ENCODE assay signal across 7 cellular contexts in genomic region chr5:143019614-143020515, GRCh38.
DNase-seq lines count a peak whose midpoint lies in the region; ATAC-seq and TF ChIP-seq lines count a peak whose summit lies in the region.

No MANE protein-coding gene starts in this region.

- no peak overlapping the region for H3K27ac Mint-ChIP-seq in progenitor cell of endocrine pancreas

- peaks cover 1% of the 10 kb centered on the region for H3K36me3 Mint-ChIP-seq in progenitor cell of endocrine pancreas (ENCODE audit: insufficient read depth)

- DNase-seq in iris pigment epithelial cell (ENCODE audit: low read depth) (peak; percentile 17), posterior vena cava (ENCODE audit: low spot score) (no peak), activated gamma-delta T cell (lab: John Stamatoyannopoulos, UW) (no peak), progenitor cell of endocrine pancreas (ENCODE audit: low spot score, unreplicated experiment) (no peak)

- H3K4me1 Mint-ChIP-seq in progenitor cell of endocrine pancreas (ENCODE audit: low read depth): peaks cover 15% of the 10 kb centered on the region

- H3K4me3 Mint-ChIP-seq in progenitor cell of endocrine pancreas (ENCODE audit: low read depth): no peak overlapping the region

- H3K9me3 Mint-ChIP-seq in progenitor cell of endocrine pancreas (ENCODE audit: low read depth): peaks cover 5% of the 10 kb centered on the region

- no peak for TF ChIP-seq CTCF in progenitor cell of endocrine pancreas (IDR thresholded peaks at IDR 0.05; ENCODE audit: unreplicated experiment)

- H3K27me3 Mint-ChIP-seq in progenitor cell of endocrine pancreas: no peaks in the 10 kb centered on the region

- ATAC-seq in GM18517 (IDR thresholded peaks at IDR 0.05; ENCODE audit: unreplicated experiment) (peak; percentile 89), GM21447 (IDR thresholded peaks at IDR 0.05; ENCODE audit: unreplicated experiment) (peak; percentile 86), HG03460 (IDR thresholded peaks at IDR 0.05; ENCODE audit: unreplicated experiment) (peak; percentile 79)

- intact Hi-C loops in posterior vena cava (cut with DNase I): loop anchor here (1.0 to 10.0 kb wide), 3 partner anchors 47 to 805 kb away; partner anchors contain the start of gene NR3C1 (in 1 of the 2)
